In the genomic region with DNA sequence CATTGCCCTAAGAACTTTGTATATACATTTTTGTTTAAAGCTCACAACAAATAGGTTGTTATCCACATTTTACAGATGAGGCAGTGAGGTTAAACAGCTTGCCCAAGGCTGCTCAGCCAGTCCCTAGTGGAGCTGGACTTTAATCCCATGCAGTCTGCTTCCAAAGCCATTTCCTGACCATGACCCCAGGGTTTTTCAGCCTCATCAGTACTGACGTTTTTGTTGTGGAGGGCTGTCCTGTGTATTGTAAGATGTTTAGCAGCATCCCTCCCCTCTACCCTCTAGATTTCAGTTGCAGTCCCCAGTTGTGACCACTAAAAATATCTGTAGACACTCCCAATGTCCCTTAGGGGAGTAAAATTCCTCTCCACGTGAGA, we compare ENCODE assay signal across 1 cellular context.
TF ChIP-seq lines count a peak whose summit lies in the region.

No MANE protein-coding gene starts in this region.

TF ChIP-seq in K562, 482 proteins besides CTCF, POLR2A, EP300 and RAD21:
- TF ChIP-seq, protein P1, sequence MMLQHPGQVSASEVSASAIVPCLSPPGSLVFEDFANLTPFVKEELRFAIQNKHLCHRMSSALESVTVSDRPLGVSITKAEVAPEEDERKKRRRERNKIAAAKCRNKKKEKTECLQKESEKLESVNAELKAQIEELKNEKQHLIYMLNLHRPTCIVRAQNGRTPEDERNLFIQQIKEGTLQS (IDR thresholded peaks at IDR 0.05), result no peak
- TF ChIP-seq, protein P1 (CRISPR knock-in tag; conservative IDR thresholded peaks at IDR 0.05), result no peak
- no peak for TF ChIP-seq NBN (IDR thresholded peaks at IDR 0.05; ENCODE audit: low read depth)
- TF ChIP-seq, protein P2, sequence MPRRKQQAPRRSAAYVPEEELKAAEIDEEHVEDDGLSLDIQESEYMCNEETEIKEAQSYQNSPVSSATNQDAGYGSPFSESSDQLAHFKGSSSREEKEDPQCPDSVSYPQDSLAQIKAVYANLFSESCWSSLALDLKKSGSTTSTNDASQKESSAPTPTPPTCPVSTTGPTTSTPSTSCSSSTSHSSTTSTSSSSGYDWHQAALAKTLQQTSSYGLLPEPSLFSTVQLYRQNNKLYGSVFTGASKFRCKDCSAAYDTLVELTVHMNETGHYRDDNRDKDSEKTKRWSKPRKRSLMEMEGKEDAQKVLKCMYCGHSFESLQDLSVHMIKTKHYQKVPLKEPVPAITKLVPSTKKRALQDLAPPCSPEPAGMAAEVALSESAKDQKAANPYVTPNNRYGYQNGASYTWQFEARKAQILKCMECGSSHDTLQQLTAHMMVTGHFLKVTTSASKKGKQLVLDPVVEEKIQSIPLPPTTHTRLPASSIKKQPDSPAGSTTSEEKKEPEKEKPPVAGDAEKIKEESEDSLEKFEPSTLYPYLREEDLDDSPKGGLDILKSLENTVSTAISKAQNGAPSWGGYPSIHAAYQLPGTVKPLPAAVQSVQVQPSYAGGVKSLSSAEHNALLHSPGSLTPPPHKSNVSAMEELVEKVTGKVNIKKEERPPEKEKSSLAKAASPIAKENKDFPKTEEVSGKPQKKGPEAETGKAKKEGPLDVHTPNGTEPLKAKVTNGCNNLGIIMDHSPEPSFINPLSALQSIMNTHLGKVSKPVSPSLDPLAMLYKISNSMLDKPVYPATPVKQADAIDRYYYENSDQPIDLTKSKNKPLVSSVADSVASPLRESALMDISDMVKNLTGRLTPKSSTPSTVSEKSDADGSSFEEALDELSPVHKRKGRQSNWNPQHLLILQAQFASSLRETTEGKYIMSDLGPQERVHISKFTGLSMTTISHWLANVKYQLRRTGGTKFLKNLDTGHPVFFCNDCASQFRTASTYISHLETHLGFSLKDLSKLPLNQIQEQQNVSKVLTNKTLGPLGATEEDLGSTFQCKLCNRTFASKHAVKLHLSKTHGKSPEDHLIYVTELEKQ (CRISPR knock-in tag; IDR thresholded peaks at IDR 0.05), result no peak
- TF ChIP-seq NUFIP1 (IDR thresholded peaks at IDR 0.05; ENCODE audit: partially characterized antibody), result no peak
- TF ChIP-seq, protein P3, sequence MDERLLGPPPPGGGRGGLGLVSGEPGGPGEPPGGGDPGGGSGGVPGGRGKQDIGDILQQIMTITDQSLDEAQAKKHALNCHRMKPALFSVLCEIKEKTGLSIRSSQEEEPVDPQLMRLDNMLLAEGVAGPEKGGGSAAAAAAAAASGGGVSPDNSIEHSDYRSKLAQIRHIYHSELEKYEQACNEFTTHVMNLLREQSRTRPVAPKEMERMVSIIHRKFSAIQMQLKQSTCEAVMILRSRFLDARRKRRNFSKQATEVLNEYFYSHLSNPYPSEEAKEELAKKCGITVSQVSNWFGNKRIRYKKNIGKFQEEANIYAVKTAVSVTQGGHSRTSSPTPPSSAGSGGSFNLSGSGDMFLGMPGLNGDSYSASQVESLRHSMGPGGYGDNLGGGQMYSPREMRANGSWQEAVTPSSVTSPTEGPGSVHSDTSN (CRISPR knock-in tag; IDR thresholded peaks at IDR 0.05; ENCODE audit: low read depth), result no peak
- TF ChIP-seq, protein P3 (tag; conservative IDR thresholded peaks at IDR 0.05; ENCODE audit: low read depth), result no peak
- no peak for TF ChIP-seq SMARCA5 (IDR thresholded peaks at IDR 0.05)
- TF ChIP-seq EP400 (IDR thresholded peaks at IDR 0.05), result no peak
- no peak for TF ChIP-seq GATAD2A (IDR thresholded peaks at IDR 0.05)
- TF ChIP-seq SRSF9 (IDR thresholded peaks at IDR 0.05; ENCODE audit: borderline replicate concordance, low read depth, low read length), result no peak
- TF ChIP-seq, protein P4, sequence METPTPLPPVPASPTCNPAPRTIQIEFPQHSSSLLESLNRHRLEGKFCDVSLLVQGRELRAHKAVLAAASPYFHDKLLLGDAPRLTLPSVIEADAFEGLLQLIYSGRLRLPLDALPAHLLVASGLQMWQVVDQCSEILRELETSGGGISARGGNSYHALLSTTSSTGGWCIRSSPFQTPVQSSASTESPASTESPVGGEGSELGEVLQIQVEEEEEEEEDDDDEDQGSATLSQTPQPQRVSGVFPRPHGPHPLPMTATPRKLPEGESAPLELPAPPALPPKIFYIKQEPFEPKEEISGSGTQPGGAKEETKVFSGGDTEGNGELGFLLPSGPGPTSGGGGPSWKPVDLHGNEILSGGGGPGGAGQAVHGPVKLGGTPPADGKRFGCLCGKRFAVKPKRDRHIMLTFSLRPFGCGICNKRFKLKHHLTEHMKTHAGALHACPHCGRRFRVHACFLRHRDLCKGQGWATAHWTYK (CRISPR knock-in tag; IDR thresholded peaks at IDR 0.05), result no peak
- TF ChIP-seq, protein P5, sequence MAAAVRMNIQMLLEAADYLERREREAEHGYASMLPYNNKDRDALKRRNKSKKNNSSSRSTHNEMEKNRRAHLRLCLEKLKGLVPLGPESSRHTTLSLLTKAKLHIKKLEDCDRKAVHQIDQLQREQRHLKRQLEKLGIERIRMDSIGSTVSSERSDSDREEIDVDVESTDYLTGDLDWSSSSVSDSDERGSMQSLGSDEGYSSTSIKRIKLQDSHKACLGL (CRISPR knock-in tag; IDR thresholded peaks at IDR 0.05; ENCODE audit: borderline replicate concordance, poor library complexity, severe bottlenecking), result no peak
- no peak for TF ChIP-seq KLF6 (CRISPR knock-in tag; IDR thresholded peaks at IDR 0.05; ENCODE audit: borderline replicate concordance)
